ENCODE assay signal across 8 cellular contexts in the genomic region with DNA sequence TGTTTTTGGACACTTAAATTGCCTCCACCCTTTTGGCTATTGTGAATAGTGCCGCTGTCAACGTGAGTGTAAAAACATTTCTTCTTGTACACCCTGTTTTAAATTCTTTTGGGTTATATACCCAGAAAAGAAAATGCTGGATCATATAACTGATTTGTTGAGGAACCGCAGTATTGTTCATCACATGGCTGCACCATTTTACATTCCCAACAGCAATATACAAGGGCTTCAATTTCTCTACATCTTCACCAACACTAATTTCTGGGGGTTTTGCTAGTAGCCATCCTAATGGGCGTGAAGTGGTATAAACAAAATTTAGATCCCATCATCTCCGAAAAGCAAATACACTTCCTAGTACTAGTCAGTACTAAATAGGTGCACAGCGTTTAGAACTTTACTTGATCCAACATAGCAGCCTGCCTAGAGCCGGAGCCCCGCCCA. TPM values are rescaled to one million over a fixed set of nuclear protein-coding genes. Genes with fewer than 3 reads are reported as not detected.
DNase-seq lines count a peak whose midpoint lies in the region; ATAC-seq lines count a peak whose summit lies in the region.

No MANE protein-coding gene starts in this region.

- H3K27ac Mint-ChIP-seq in T-helper 1 cell treated with Interleukin-12 subunit alpha and Interleukin-12 subunit beta and Interleukin-4 antibody, amounts not matched to agents 30 μg/mL and 1 μg/mL, for 36 hours, result peak overlapping the region; percentile 91
- peak overlapping the region; percentile 77 for H3K27ac Mint-ChIP-seq in activated CD4-positive, alpha-beta memory T cell treated with anti-CD3 and anti-CD28 coated beads, Interleukin-2, amount 10 ng/mL, durations not matched to agents 7 days and 5 days

- H3K4me3 ChIP-seq in iPS-20b (ENCODE audit: low read length), result peak overlapping the region; percentile 88
- H3K4me3 ChIP-seq in subcutaneous abdominal adipose tissue (ENCODE audit: low read depth in 1 of 5, low read length in 5 of 5), result peak overlapping the region; percentile 64 to 90 (median 85)

- H3K27me3 Mint-ChIP-seq in T-helper 1 cell treated with Interleukin-12 subunit alpha and Interleukin-12 subunit beta and Interleukin-4 antibody, amounts not matched to agents 30 μg/mL and 1 μg/mL, for 36 hours (ENCODE audit: low read depth), result no peaks in the 10 kb centered on the region
- H3K27me3 Mint-ChIP-seq in activated CD4-positive, alpha-beta memory T cell treated with anti-CD3 and anti-CD28 coated beads, Interleukin-2, amount 10 ng/mL, durations not matched to agents 7 days and 5 days, result peaks cover 2% of the 10 kb centered on the region

- H3K9me3 Mint-ChIP-seq in T-helper 1 cell treated with Interleukin-12 subunit alpha and Interleukin-12 subunit beta and Interleukin-4 antibody, amounts not matched to agents 30 μg/mL and 1 μg/mL, for 36 hours, result no peaks in the 10 kb centered on the region
- H3K9me3 Mint-ChIP-seq in activated CD4-positive, alpha-beta memory T cell treated with anti-CD3 and anti-CD28 coated beads, Interleukin-2, amount 10 ng/mL, durations not matched to agents 7 days and 5 days, result no peaks in the 10 kb centered on the region

- H3K4me1 ChIP-seq in iPS-20b (ENCODE audit: insufficient read depth, low read length) (peaks cover 15% of the 10 kb centered on the region), subcutaneous abdominal adipose tissue (ENCODE audit: control insufficient read depth in 5 of 5, insufficient read depth in 5 of 5, low read length in 5 of 5) (peaks cover 5 to 44% (median 43%) of the 10 kb centered on the region in 5 donors)

- H3K27ac ChIP-seq in iPS-20b (ENCODE audit: low read length) (peak overlapping the region; percentile 20), subcutaneous abdominal adipose tissue (ENCODE audit: low read depth, low read length) (peak overlapping the region; percentile 90)

- peaks cover 17% of the 10 kb centered on the region for H3K4me1 Mint-ChIP-seq in T-helper 1 cell treated with Interleukin-12 subunit alpha and Interleukin-12 subunit beta and Interleukin-4 antibody, amounts not matched to agents 30 μg/mL and 1 μg/mL, for 36 hours (ENCODE audit: low read depth)
- peaks cover 23% of the 10 kb centered on the region for H3K4me1 Mint-ChIP-seq in activated CD4-positive, alpha-beta memory T cell treated with anti-CD3 and anti-CD28 coated beads, Interleukin-2, amount 10 ng/mL, durations not matched to agents 7 days and 5 days

- H3K36me3 ChIP-seq in iPS-20b (ENCODE audit: insufficient read depth, low read depth, low read length), result peaks cover 18% of the 10 kb centered on the region
- H3K36me3 ChIP-seq in subcutaneous abdominal adipose tissue (ENCODE audit: control insufficient read depth in 5 of 5, insufficient read depth in 5 of 5, low read length in 5 of 5), result peaks cover 0 to 28% (median 24%) of the 10 kb centered on the region in 5 donors

- peak overlapping the region; percentile 89; the same call in 1 of the 2 replicates for H3K9ac ChIP-seq in iPS-20b (ENCODE audit: low read depth, low read length)
- H3K9ac ChIP-seq in subcutaneous abdominal adipose tissue (ENCODE audit: low read length in 5 of 5), result peak overlapping the region in 3 of 5 donors; percentile 66 to 83 (median 74)

- POLR2A ChIA-PET in activated CD4-positive, alpha-beta memory T cell treated with anti-CD3 and anti-CD28 coated beads, Interleukin-2, amount 10 ng/mL, durations not matched to agents 7 days and 5 days (lab: Charles Lee), result interaction anchor here (1.1 to 2.3 kb wide), 2 partner anchors 39 to 128 kb away, joined by 4 to 10 read pairs; a partner anchor contains a TSS

- H3K9me3 ChIP-seq in iPS-20b (ENCODE audit: insufficient read depth, low read depth, low read length) (no peaks in the 10 kb centered on the region), subcutaneous abdominal adipose tissue (ENCODE audit: control insufficient read depth in 5 of 5, low read length in 5 of 5) (no peaks in the 10 kb centered on the region)

- ATAC-seq in GM21528 (IDR thresholded peaks at IDR 0.05; ENCODE audit: low FRiP score, unreplicated experiment) (no peak), HG03095 (IDR thresholded peaks at IDR 0.05; ENCODE audit: unreplicated experiment) (no peak)

- CTCF ChIA-PET in activated CD4-positive, alpha-beta memory T cell treated with anti-CD3 and anti-CD28 coated beads, Interleukin-2, amount 10 ng/mL, durations not matched to agents 7 days and 5 days (lab: Charles Lee), result interaction anchor here (1.0 kb wide), 1 partner anchor 112 kb away, joined by 3 read pairs; no protein-coding TSS in a partner anchor

- H3K36me3 Mint-ChIP-seq in T-helper 1 cell treated with Interleukin-12 subunit alpha and Interleukin-12 subunit beta and Interleukin-4 antibody, amounts not matched to agents 30 μg/mL and 1 μg/mL, for 36 hours (ENCODE audit: low read depth), result peaks cover 7% of the 10 kb centered on the region
- peaks cover 20% of the 10 kb centered on the region for H3K36me3 Mint-ChIP-seq in activated CD4-positive, alpha-beta memory T cell treated with anti-CD3 and anti-CD28 coated beads, Interleukin-2, amount 10 ng/mL, durations not matched to agents 7 days and 5 days (ENCODE audit: low read depth)

- H3K27me3 ChIP-seq in iPS-20b (ENCODE audit: insufficient read depth, low read length) (no peaks in the 10 kb centered on the region), subcutaneous abdominal adipose tissue (ENCODE audit: control insufficient read depth in 5 of 5, insufficient read depth in 4 of 5, low read length in 5 of 5) (no peaks in the 10 kb centered on the region)

- no peak for DNase-seq in T-helper 1 cell
- no peak for DNase-seq in activated CD4-positive, alpha-beta memory T cell treated with anti-CD3 and anti-CD28 coated beads, Interleukin-2, amount 10 ng/mL, durations not matched to agents 7 days and 5 days
- DNase-seq in stimulated activated CD4-positive, alpha-beta T cell treated with anti-CD3 and anti-CD28 coated beads, Interleukin-12 subunit alpha, Interleukin-12 subunit beta, amount 100 ng/mL, for 4 hours, result no peak

- peak overlapping the region; percentile 86 for H3K4me3 Mint-ChIP-seq in T-helper 1 cell treated with Interleukin-12 subunit alpha and Interleukin-12 subunit beta and Interleukin-4 antibody, amounts not matched to agents 30 μg/mL and 1 μg/mL, for 36 hours
- peak overlapping the region; percentile 80 for H3K4me3 Mint-ChIP-seq in activated CD4-positive, alpha-beta memory T cell treated with anti-CD3 and anti-CD28 coated beads, Interleukin-2, amount 10 ng/mL, durations not matched to agents 7 days and 5 days

RNA-seq across cellular contexts. Expression of a gene that starts 0.6 kb away (rescaled TPM):
- 1 to 10 TPM; 7.3 to 9.2 TPM for total RNA-seq in activated CD4-positive, alpha-beta memory T cell treated with anti-CD3 and anti-CD28 coated beads, Interleukin-2, amount 10 ng/mL, durations not matched to agents 7 days and 5 days

RNA-seq across cellular contexts. Expression of a gene that starts 39.4 kb away (rescaled TPM):
- 1 to 10 TPM; 2.5 to 3.6 TPM for total RNA-seq in activated CD4-positive, alpha-beta memory T cell treated with anti-CD3 and anti-CD28 coated beads, Interleukin-2, amount 10 ng/mL, durations not matched to agents 7 days and 5 days

RNA-seq across cellular contexts. Expression of a gene that starts 49.6 kb away (rescaled TPM):
- 10 to 100 TPM; 33.1 to 33.3 TPM for total RNA-seq in activated CD4-positive, alpha-beta memory T cell treated with anti-CD3 and anti-CD28 coated beads, Interleukin-2, amount 10 ng/mL, durations not matched to agents 7 days and 5 days
